8 cellular contexts compared by ENCODE assay signal in the genomic region with DNA sequence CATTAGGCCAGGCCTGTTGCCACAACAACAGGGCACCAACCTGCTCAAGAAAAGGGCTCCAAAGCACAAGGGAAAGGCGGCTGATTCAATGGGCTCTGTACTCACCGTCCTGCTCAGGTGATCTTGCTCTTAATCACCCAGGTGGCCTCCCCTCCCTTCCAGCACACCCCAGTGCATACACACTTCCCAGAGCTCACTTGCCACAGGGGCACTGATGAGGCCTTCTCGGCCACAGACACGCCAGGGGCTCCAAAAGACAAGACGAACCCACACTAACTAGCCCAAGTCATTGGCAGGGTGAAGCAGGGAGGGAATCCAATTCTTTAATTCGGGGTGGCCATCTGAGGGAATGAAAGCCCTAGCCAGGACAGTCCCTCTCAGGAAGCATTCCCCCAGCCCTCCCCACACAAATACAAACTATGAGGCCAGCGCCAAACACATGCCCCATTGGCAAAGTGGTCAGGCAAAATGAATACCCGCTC. TPM values are rescaled to one million over a fixed set of nuclear protein-coding genes. Genes with fewer than 3 reads are reported as not detected.
A peak's percentile ranks its signal among the peaks of the same experiment; 100 is the strongest.
DNase-seq lines count a peak whose midpoint lies in the region; ATAC-seq and TF ChIP-seq lines count a peak whose summit lies in the region.

No MANE protein-coding gene starts in this region.

- H3F3A ChIP-seq in GM23338 (replicated peaks; ENCODE audit: low read depth), result peaks cover 8% of the 10 kb centered on the region

- H3K27me3 ChIP-seq in GM23338 (ENCODE audit: insufficient read depth), result peaks cover 18% of the 10 kb centered on the region

- no peak for TF ChIP-seq CTCF in GM23338 (conservative IDR thresholded peaks at IDR 0.05; ENCODE audit: low read depth in 2 of 2)
- no peak for TF ChIP-seq CTCF in WI38 (IDR thresholded peaks at IDR 0.05; ENCODE audit: low read depth, low read length)

- H4K20me1 ChIP-seq in GM23338 (replicated peaks; ENCODE audit: insufficient read depth), result no peaks in the 10 kb centered on the region; the same call in 1 of the 2 replicates

- H3K4me2 ChIP-seq in GM23338, result peak overlapping the region; percentile 90

- no peaks in the 10 kb centered on the region for H3K9me2 ChIP-seq in GM23338 (ENCODE audit: insufficient read depth)

- H3K27me3 Mint-ChIP-seq in GM23338 (ENCODE audit: insufficient read depth, low read depth, poor library complexity), result peaks cover 20% of the 10 kb centered on the region

- peaks cover 38% of the 10 kb centered on the region for H3K79me2 ChIP-seq in GM23338 (replicated peaks; ENCODE audit: insufficient read depth)

- H3K27ac ChIP-seq in GM23338 (ENCODE audit: low read depth), result peak overlapping the region; percentile 84; the same call in 1 of the 2 replicates

- H3K27ac Mint-ChIP-seq in GM23338, result peak overlapping the region; percentile 92

- H3K4me1 ChIP-seq in GM23338 (ENCODE audit: insufficient read depth), result peaks cover 31% of the 10 kb centered on the region

- DNase-seq in GM23338 (ENCODE audit: low spot score) (peak; percentile 51), hippocampal formation (lab: John Stamatoyannopoulos, UW) (peak; percentile 31 to 36), skeletal muscle cell (ENCODE audit: low read depth) (no peak), NOMO-1 (lab: John Stamatoyannopoulos, UW; ENCODE audit: unreplicated experiment in 2 of 2) (no peak)
- no peak for DNase-seq in stimulated activated CD4-positive, alpha-beta T cell treated with anti-CD3 and anti-CD28 coated beads, Interleukin-2, amount 100 ng/mL, for 48 hours

- H3K9me3 Mint-ChIP-seq in GM23338, result peaks cover 3% of the 10 kb centered on the region; the same call in 1 of the 3 replicates

- no peaks in the 10 kb centered on the region for H3K36me3 ChIP-seq in GM23338 (ENCODE audit: insufficient read depth)

- no peaks in the 10 kb centered on the region for H3K36me3 Mint-ChIP-seq in GM23338 (ENCODE audit: low read depth)

- peaks cover 34% of the 10 kb centered on the region for H3K4me1 Mint-ChIP-seq in GM23338

- H2AFZ ChIP-seq in GM23338, result peak overlapping the region; percentile 80

- H3K4me3 Mint-ChIP-seq in GM23338, result peak overlapping the region; percentile 84

- H3K4me3 ChIP-seq in GM23338 (peak overlapping the region; percentile 81), WI38 (ENCODE audit: low read depth, low read length) (peak overlapping the region; percentile 68), skeletal muscle cell (ENCODE audit: low read depth, low read length) (peak overlapping the region; percentile 58)

- ATAC-seq in GM23338, result peak; percentile 1; the same call in 1 of the 3 replicates
- no peak for ATAC-seq in GM18858 (IDR thresholded peaks at IDR 0.05; ENCODE audit: unreplicated experiment)
- no peak for ATAC-seq in HG02973 (IDR thresholded peaks at IDR 0.05; ENCODE audit: unreplicated experiment)

TF ChIP-seq in GM23338, 12 proteins besides CTCF, POLR2A, EP300 and RAD21:
- no peak for TF ChIP-seq CREB1 (CRISPR knock-in tag; IDR thresholded peaks at IDR 0.05; ENCODE audit: low read depth)
- no peak for TF ChIP-seq JUNB (IDR thresholded peaks at IDR 0.05; ENCODE audit: unreplicated experiment)
- TF ChIP-seq ZNF114 (CRISPR knock-in tag; IDR thresholded peaks at IDR 0.05), result no peak
- TF ChIP-seq, protein P1, sequence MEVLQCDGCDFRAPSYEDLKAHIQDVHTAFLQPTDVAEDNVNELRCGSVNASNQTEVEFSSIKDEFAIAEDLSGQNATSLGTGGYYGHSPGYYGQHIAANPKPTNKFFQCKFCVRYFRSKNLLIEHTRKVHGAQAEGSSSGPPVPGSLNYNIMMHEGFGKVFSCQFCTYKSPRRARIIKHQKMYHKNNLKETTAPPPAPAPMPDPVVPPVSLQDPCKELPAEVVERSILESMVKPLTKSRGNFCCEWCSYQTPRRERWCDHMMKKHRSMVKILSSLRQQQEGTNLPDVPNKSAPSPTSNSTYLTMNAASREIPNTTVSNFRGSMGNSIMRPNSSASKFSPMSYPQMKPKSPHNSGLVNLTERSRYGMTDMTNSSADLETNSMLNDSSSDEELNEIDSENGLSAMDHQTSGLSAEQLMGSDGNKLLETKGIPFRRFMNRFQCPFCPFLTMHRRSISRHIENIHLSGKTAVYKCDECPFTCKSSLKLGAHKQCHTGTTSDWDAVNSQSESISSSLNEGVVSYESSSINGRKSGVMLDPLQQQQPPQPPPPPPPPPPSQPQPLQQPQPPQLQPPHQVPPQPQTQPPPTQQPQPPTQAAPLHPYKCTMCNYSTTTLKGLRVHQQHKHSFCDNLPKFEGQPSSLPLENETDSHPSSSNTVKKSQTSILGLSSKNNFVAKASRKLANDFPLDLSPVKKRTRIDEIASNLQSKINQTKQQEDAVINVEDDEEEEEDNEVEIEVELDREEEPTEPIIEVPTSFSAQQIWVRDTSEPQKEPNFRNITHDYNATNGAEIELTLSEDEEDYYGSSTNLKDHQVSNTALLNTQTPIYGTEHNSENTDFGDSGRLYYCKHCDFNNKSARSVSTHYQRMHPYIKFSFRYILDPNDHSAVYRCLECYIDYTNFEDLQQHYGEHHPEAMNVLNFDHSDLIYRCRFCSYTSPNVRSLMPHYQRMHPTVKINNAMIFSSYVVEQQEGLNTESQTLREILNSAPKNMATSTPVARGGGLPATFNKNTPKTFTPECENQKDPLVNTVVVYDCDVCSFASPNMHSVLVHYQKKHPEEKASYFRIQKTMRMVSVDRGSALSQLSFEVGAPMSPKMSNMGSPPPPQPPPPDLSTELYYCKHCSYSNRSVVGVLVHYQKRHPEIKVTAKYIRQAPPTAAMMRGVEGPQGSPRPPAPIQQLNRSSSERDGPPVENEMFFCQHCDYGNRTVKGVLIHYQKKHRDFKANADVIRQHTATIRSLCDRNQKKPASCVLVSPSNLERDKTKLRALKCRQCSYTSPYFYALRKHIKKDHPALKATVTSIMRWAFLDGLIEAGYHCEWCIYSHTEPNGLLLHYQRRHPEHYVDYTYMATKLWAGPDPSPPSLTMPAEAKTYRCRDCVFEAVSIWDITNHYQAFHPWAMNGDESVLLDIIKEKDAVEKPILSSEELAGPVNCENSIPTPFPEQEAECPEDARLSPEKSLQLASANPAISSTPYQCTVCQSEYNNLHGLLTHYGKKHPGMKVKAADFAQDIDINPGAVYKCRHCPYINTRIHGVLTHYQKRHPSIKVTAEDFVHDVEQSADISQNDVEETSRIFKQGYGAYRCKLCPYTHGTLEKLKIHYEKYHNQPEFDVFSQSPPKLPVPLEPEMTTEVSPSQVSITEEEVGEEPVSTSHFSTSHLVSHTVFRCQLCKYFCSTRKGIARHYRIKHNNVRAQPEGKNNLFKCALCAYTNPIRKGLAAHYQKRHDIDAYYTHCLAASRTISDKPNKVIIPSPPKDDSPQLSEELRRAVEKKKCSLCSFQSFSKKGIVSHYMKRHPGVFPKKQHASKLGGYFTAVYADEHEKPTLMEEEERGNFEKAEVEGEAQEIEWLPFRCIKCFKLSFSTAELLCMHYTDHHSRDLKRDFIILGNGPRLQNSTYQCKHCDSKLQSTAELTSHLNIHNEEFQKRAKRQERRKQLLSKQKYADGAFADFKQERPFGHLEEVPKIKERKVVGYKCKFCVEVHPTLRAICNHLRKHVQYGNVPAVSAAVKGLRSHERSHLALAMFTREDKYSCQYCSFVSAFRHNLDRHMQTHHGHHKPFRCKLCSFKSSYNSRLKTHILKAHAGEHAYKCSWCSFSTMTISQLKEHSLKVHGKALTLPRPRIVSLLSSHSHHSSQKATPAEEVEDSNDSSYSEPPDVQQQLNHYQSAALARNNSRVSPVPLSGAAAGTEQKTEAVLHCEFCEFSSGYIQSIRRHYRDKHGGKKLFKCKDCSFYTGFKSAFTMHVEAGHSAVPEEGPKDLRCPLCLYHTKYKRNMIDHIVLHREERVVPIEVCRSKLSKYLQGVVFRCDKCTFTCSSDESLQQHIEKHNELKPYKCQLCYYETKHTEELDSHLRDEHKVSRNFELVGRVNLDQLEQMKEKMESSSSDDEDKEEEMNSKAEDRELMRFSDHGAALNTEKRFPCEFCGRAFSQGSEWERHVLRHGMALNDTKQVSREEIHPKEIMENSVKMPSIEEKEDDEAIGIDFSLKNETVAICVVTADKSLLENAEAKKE (CRISPR knock-in tag; IDR thresholded peaks at IDR 0.05), result no peak
- TF ChIP-seq, protein P2, sequence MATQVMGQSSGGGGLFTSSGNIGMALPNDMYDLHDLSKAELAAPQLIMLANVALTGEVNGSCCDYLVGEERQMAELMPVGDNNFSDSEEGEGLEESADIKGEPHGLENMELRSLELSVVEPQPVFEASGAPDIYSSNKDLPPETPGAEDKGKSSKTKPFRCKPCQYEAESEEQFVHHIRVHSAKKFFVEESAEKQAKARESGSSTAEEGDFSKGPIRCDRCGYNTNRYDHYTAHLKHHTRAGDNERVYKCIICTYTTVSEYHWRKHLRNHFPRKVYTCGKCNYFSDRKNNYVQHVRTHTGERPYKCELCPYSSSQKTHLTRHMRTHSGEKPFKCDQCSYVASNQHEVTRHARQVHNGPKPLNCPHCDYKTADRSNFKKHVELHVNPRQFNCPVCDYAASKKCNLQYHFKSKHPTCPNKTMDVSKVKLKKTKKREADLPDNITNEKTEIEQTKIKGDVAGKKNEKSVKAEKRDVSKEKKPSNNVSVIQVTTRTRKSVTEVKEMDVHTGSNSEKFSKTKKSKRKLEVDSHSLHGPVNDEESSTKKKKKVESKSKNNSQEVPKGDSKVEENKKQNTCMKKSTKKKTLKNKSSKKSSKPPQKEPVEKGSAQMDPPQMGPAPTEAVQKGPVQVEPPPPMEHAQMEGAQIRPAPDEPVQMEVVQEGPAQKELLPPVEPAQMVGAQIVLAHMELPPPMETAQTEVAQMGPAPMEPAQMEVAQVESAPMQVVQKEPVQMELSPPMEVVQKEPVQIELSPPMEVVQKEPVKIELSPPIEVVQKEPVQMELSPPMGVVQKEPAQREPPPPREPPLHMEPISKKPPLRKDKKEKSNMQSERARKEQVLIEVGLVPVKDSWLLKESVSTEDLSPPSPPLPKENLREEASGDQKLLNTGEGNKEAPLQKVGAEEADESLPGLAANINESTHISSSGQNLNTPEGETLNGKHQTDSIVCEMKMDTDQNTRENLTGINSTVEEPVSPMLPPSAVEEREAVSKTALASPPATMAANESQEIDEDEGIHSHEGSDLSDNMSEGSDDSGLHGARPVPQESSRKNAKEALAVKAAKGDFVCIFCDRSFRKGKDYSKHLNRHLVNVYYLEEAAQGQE (IDR thresholded peaks at IDR 0.05; ENCODE audit: unreplicated experiment), result no peak
- no peak for TF ChIP-seq EZH2phosphoT487 (IDR thresholded peaks at IDR 0.05; ENCODE audit: unreplicated experiment)
- TF ChIP-seq NANOG (IDR thresholded peaks at IDR 0.05; ENCODE audit: borderline replicate concordance), result no peak

RNA-seq across cellular contexts. Expression of a gene that starts 1.4 kb away (rescaled TPM):
- total RNA-seq in GM23338 (2014; rRNA removed; shearing (Covaris generic)), result 23.9 and 37.5 TPM in 2 replicates
- 16.7 and 18.3 TPM in 2 replicates for polyA plus RNA-seq in GM23338 (2016; fragmentation: Nextera tagmentation; extraction: Ambion mirVana)

Comparison
In these comparisons a context has a peak if more than half of its experiments do, and no peak if none do; other contexts are left out.
1. DNase-seq: peak in GM23338 (single experiment) and hippocampal formation (2 of 2); none in skeletal muscle cell (single experiment), stimulated activated CD4-positive, alpha-beta T cell treated with anti-CD3 and anti-CD28 coated beads, Interleukin-2, amount 100 ng/mL, for 48 hours (0 of 2) and NOMO-1 (0 of 2).
2. Peak in every context shown above with its lines, with median percentiles within 50 percentile points of each other: H3K4me3 ChIP-seq.